10 cellular contexts compared by ENCODE assay signal in the genomic region with DNA sequence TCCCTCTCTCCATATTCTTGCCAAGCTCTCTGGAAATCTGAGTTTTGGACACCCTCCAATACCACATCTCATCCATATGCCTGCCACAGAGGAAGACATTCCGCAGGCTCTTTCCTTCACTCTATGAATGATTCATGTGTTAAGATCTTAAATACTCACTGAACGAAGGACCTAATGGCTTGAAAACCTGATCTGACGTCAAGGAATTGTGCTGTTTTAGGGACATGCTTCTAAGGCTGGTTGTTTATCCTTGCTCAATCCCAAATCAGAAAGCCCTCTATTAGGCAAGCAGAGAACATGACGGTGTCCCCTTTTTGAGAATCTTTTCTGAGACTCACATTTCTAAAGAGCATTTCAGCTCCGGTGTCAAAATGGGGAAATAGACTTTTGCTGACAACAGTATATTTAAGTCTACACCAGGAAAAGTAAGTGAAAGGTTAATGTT.
A peak's percentile ranks its signal among the peaks of the same experiment; 100 is the strongest.
DNase-seq lines count a peak whose midpoint lies in the region; ATAC-seq, FAIRE-seq and TF ChIP-seq lines count a peak whose summit lies in the region.
"Had no signal": no experiment of that assay in that cellular context is flagged by ENCODE, and none has a peak within 500 bp of the region (broad histone marks: within the 10 kb centered on the region; RNA-seq: fewer than 3 reads in every experiment).

No MANE protein-coding gene starts in this region.

- peaks cover 38% of the 10 kb centered on the region for H3K4me1 ChIP-seq in A549
- H3K4me1 ChIP-seq in lower lobe of right lung: no peaks in the 10 kb centered on the region
- H3K4me1 ChIP-seq in CD8-positive, alpha-beta T cell (ENCODE audit: insufficient read depth, low read length): no peaks in the 10 kb centered on the region

- TF ChIP-seq CTCF in A549 (IDR thresholded peaks at IDR 0.05) (no peak), lower lobe of right lung (IDR thresholded peaks at IDR 0.05) (no peak)
- no peak for TF ChIP-seq CTCF in CD8-positive, alpha-beta T cell (IDR thresholded peaks at IDR 0.05)

- H3K27ac Mint-ChIP-seq in CD8-positive, alpha-beta T cell: no peak overlapping the region

- ATAC-seq in A549 (peak; percentile 98), lower lobe of right lung (peak; percentile 81 to 82), GM21381 (IDR thresholded peaks at IDR 0.05; ENCODE audit: unreplicated experiment) (no peak)
- ATAC-seq in CD8-positive, alpha-beta T cell: no peak

- H3K4me2 ChIP-seq in A549: peak overlapping the region; percentile 76

- no peaks in the 10 kb centered on the region for H3K4me1 Mint-ChIP-seq in CD8-positive, alpha-beta T cell (ENCODE audit: low read depth)

- H3K4me3 Mint-ChIP-seq in CD8-positive, alpha-beta T cell: no peak overlapping the region

- no peaks in the 10 kb centered on the region for H3K36me3 ChIP-seq in lower lobe of right lung
- no peaks in the 10 kb centered on the region for H3K36me3 ChIP-seq in CD8-positive, alpha-beta T cell (ENCODE audit: insufficient read depth, low read length)
- H3K36me3 ChIP-seq: BLaER1 treated with 17β-estradiol and CSF1 and Interleukin-3, amounts not matched to agents 10 nM and 100 nM; cardiac muscle cell had no signal

- TF ChIP-seq RAD21 in A549 (conservative IDR thresholded peaks at IDR 0.05 in 1 of 2, IDR thresholded peaks at IDR 0.05 in 1 of 2): peak in 1 of 2 experiments; percentile 58; a peak in 3 of 5 replicates

- 0% methylated on average over 5 of the region's 5 CpGs for whole genome bisulfite sequencing in A549 (ENCODE audit: missing lambda C conversion rate)

- H3K27me3 ChIP-seq in lower lobe of right lung (ENCODE audit: low read depth): no peaks in the 10 kb centered on the region
- no peaks in the 10 kb centered on the region for H3K27me3 ChIP-seq in CD8-positive, alpha-beta T cell (ENCODE audit: insufficient read depth, low read length)
- H3K27me3 ChIP-seq: BLaER1 treated with 17β-estradiol and CSF1 and Interleukin-3, amounts not matched to agents 10 nM and 100 nM; cardiac muscle cell had no signal

- H3K36me3 Mint-ChIP-seq in CD8-positive, alpha-beta T cell: no peaks in the 10 kb centered on the region

- intact Hi-C loops in lower lobe of right lung (cut with DNase I): no loop called here
- intact Hi-C loops in CD8-positive, alpha-beta T cell (cut with DNase I, micrococcal nuclease): no loop called here

- H3K4me3 ChIP-seq in A549: 0 out of 3 replicates have a peak overlapping the region, but pooled peaks have one; percentile 1
- H3K4me3 ChIP-seq in lower lobe of right lung: no peak overlapping the region
- H3K4me3 ChIP-seq in CD8-positive, alpha-beta T cell (ENCODE audit: low read depth, low read length): no peak overlapping the region
- H3K4me3 ChIP-seq: BLaER1 treated with 17β-estradiol and CSF1 and Interleukin-3, amounts not matched to agents 10 nM and 100 nM; cardiac muscle cell had no signal

- TF ChIP-seq POLR2A in A549 (IDR thresholded peaks at IDR 0.05; ENCODE audit: low read length): no peak

- peak overlapping the region; percentile 86 for H3K27ac ChIP-seq in A549
- H3K27ac ChIP-seq in lower lobe of right lung: peak overlapping the region; percentile 16
- no peak overlapping the region for H3K27ac ChIP-seq in CD8-positive, alpha-beta T cell (ENCODE audit: low read depth, low read length)
- H3K27ac ChIP-seq: cardiac muscle cell had no signal

- CTCF ChIA-PET in A549 (lab: Yijun Ruan, JAX): interaction anchor here (1.0 to 1.6 kb wide), 4 partner anchors 10 to 839 kb away, joined by 3 to 4 read pairs (median 4); no protein-coding TSS in a partner anchor
- CTCF ChIA-PET in CD8-positive, alpha-beta T cell (lab: Charles Lee): no interaction called here

- H3K9me3 Mint-ChIP-seq in CD8-positive, alpha-beta T cell: no peaks in the 10 kb centered on the region

- TF ChIP-seq EP300 in A549 (IDR thresholded peaks at IDR 0.05): peak; percentile 91 to 94; a peak in 4 of 5 replicates

- POLR2A ChIA-PET in A549 (lab: Yijun Ruan, JAX): interaction anchor here (1.0 to 1.8 kb wide), 3 partner anchors 9 to 831 kb away, joined by 3 to 7 read pairs (median 5); no protein-coding TSS in a partner anchor
- POLR2A ChIA-PET in CD8-positive, alpha-beta T cell (lab: Charles Lee): no interaction called here

- FAIRE-seq in A549 (lab: Jason Lieb, UNC): no peak

- H3K27me3 Mint-ChIP-seq in CD8-positive, alpha-beta T cell (ENCODE audit: low read depth): no peaks in the 10 kb centered on the region

- H3K9me3 ChIP-seq in A549 (0 out of 3 replicates have a peak, but pooled peaks cover 4% of the 10 kb centered on the region), lower lobe of right lung (no peaks in the 10 kb centered on the region)
- no peaks in the 10 kb centered on the region for H3K9me3 ChIP-seq in CD8-positive, alpha-beta T cell (ENCODE audit: low read length)

- peak; percentile 60 to 92 for DNase-seq in A549 (ENCODE audit: low read depth in 1 of 2, low spot score in 1 of 2)
- peak; percentile 99 for DNase-seq in LHCN-M2 (ENCODE audit: low read depth)
- peak; percentile 20 to 53 for DNase-seq in cerebellar nuclear complex (lab: John Stamatoyannopoulos, UW)
- DNase-seq in lower lobe of right lung: no peak
- DNase-seq in NCI-H526 treated with DMSO at 0.1 percent for 48 hours (lab: John Stamatoyannopoulos, UW): no peak
- DNase-seq in CD8-positive, alpha-beta T cell: no peak
- no peak for DNase-seq in NCI-H2227 (lab: John Stamatoyannopoulos, UW; ENCODE audit: unreplicated experiment)

TF ChIP-seq in A549, 52 proteins besides CTCF, POLR2A, EP300 and RAD21:
- TF ChIP-seq KDM1A (IDR thresholded peaks at IDR 0.05; ENCODE audit: low read depth) (no peak), MAFK (IDR thresholded peaks at IDR 0.05; ENCODE audit: partially characterized antibody) (peak; percentile 94), CEBPB (IDR thresholded peaks at IDR 0.05) (peak; percentile 92 to 95), FOSB (CRISPR knock-in tag; IDR thresholded peaks at IDR 0.05) (no peak), JUN (IDR thresholded peaks at IDR 0.05) (peak; percentile 89 to 98), GATA3 (IDR thresholded peaks at IDR 0.05; ENCODE audit: borderline replicate concordance) (peak; percentile 85), FOSL2 (IDR thresholded peaks at IDR 0.05) (peak; percentile 57; the same call in 1 of the 2 replicates), FOSL2 (CRISPR knock-in tag; IDR thresholded peaks at IDR 0.05) (peak; percentile 88), JUNB (IDR thresholded peaks at IDR 0.05) (peak; percentile 94), ESRRA (IDR thresholded peaks at IDR 0.05; ENCODE audit: borderline replicate concordance, low read length) (no peak), HOXB5 (CRISPR knock-in tag; IDR thresholded peaks at IDR 0.05) (peak; percentile 67; the same call in 1 of the 2 replicates)
- TF ChIP-seq, protein P1, sequence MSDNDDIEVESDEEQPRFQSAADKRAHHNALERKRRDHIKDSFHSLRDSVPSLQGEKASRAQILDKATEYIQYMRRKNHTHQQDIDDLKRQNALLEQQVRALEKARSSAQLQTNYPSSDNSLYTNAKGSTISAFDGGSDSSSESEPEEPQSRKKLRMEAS (IDR thresholded peaks at IDR 0.05): peak; percentile 61
- TF ChIP-seq, protein P2, sequence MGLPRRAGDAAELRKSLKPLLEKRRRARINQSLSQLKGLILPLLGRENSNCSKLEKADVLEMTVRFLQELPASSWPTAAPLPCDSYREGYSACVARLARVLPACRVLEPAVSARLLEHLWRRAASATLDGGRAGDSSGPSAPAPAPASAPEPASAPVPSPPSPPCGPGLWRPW (IDR thresholded peaks at IDR 0.05): peak; percentile 84
- TF ChIP-seq, protein P3, sequence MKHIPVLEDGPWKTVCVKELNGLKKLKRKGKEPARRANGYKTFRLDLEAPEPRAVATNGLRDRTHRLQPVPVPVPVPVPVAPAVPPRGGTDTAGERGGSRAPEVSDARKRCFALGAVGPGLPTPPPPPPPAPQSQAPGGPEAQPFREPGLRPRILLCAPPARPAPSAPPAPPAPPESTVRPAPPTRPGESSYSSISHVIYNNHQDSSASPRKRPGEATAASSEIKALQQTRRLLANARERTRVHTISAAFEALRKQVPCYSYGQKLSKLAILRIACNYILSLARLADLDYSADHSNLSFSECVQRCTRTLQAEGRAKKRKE (CRISPR knock-in tag; IDR thresholded peaks at IDR 0.05; ENCODE audit: low read depth): no peak
- TF ChIP-seq, protein P4, sequence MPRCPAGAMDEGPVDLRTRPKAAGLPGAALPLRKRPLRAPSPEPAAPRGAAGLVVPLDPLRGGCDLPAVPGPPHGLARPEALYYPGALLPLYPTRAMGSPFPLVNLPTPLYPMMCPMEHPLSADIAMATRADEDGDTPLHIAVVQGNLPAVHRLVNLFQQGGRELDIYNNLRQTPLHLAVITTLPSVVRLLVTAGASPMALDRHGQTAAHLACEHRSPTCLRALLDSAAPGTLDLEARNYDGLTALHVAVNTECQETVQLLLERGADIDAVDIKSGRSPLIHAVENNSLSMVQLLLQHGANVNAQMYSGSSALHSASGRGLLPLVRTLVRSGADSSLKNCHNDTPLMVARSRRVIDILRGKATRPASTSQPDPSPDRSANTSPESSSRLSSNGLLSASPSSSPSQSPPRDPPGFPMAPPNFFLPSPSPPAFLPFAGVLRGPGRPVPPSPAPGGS (IDR thresholded peaks at IDR 0.05): peak; percentile 92; the same call in 2 of the 3 replicates
- TF ChIP-seq, protein P5, sequence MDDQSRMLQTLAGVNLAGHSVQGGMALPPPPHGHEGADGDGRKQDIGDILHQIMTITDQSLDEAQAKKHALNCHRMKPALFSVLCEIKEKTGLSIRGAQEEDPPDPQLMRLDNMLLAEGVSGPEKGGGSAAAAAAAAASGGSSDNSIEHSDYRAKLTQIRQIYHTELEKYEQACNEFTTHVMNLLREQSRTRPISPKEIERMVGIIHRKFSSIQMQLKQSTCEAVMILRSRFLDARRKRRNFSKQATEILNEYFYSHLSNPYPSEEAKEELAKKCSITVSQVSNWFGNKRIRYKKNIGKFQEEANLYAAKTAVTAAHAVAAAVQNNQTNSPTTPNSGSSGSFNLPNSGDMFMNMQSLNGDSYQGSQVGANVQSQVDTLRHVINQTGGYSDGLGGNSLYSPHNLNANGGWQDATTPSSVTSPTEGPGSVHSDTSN (IDR thresholded peaks at IDR 0.05): no peak

Comparison
In these comparisons a context has a peak if more than half of its experiments do, and no peak if none do; other contexts are left out.
1. ATAC-seq: peak in A549 (2 of 2) and lower lobe of right lung (2 of 2); none in CD8-positive, alpha-beta T cell (single experiment) and GM21381 (single experiment).
2. DNase-seq: peak in A549 (2 of 2), LHCN-M2 (single experiment) and cerebellar nuclear complex (2 of 2); none in lower lobe of right lung (single experiment), NCI-H526 treated with DMSO at 0.1 percent for 48 hours (single experiment), CD8-positive, alpha-beta T cell (0 of 7) and NCI-H2227 (single experiment).